Comparison of ENCODE assay signal across 1 cellular context in the genomic region with DNA sequence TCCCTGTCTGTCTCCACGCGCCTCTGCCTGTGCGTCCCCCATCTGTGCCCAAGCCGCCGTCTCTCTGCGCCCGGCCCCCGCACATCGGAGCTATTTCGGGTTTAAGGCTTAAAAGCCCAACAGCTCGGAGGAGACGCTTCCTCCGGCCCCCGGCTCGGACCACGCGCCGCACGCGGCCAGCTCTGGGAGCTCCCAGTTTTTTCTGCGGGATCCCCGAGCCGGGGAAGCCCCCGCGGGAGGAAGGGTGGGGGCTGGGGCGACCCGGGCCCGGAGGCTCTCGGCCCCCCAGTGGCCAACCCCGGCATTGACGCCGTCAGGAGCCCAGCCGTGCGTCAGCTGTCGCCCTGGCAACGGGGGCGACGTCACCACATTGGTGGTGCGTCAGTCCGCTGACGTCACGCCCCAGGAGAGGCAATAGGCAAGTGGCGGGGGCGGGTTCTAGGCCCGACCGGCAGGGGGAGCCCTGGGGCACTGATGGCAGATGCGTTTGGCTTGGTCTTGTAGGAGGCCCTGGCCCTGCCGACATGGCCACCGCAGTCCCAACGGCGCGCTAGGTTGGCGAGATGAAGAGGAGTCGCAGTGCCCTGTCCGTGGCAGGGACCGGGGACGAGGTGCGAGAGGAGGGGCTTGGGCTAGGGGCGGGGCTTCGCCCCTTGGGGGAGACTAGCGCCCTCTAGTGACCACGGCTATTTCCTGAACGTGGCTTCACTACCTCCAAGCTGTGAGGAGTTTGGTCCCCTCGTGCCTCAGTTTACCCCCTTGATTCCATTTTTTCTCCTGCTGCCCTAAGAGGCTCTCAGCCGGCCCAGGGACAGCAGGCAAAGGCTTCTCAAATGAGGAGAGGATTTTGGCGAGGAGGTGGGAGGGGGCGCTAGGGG.
A peak's percentile ranks its signal among the peaks of the same experiment; 100 is the strongest.
TF ChIP-seq lines count a peak whose summit lies in the region.

No MANE protein-coding gene starts in this region.

TF ChIP-seq in K562, 482 proteins besides CTCF, POLR2A, EP300 and RAD21 (continued from another document and continues in another):
- TF ChIP-seq, protein P1, sequence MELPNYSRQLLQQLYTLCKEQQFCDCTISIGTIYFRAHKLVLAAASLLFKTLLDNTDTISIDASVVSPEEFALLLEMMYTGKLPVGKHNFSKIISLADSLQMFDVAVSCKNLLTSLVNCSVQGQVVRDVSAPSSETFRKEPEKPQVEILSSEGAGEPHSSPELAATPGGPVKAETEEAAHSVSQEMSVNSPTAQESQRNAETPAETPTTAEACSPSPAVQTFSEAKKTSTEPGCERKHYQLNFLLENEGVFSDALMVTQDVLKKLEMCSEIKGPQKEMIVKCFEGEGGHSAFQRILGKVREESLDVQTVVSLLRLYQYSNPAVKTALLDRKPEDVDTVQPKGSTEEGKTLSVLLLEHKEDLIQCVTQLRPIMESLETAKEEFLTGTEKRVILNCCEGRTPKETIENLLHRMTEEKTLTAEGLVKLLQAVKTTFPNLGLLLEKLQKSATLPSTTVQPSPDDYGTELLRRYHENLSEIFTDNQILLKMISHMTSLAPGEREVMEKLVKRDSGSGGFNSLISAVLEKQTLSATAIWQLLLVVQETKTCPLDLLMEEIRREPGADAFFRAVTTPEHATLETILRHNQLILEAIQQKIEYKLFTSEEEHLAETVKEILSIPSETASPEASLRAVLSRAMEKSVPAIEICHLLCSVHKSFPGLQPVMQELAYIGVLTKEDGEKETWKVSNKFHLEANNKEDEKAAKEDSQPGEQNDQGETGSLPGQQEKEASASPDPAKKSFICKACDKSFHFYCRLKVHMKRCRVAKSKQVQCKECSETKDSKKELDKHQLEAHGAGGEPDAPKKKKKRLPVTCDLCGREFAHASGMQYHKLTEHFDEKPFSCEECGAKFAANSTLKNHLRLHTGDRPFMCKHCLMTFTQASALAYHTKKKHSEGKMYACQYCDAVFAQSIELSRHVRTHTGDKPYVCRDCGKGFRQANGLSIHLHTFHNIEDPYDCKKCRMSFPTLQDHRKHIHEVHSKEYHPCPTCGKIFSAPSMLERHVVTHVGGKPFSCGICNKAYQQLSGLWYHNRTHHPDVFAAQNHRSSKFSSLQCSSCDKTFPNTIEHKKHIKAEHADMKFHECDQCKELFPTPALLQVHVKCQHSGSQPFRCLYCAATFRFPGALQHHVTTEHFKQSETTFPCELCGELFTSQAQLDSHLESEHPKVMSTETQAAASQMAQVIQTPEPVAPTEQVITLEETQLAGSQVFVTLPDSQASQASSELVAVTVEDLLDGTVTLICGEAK (IDR thresholded peaks at IDR 0.05): peak; percentile 40
- TF ChIP-seq, protein P1 (CRISPR knock-in tag; IDR thresholded peaks at IDR 0.05): no peak; the same call in 1 of the 2 replicates
- TF ChIP-seq ZZZ3 (IDR thresholded peaks at IDR 0.05) (no peak), HCFC1 (IDR thresholded peaks at IDR 0.05; ENCODE audit: low read depth, low read length) (peak; percentile 54), ZFP30 (CRISPR knock-in tag; IDR thresholded peaks at IDR 0.05; ENCODE audit: borderline replicate concordance) (no peak), PYGO2 (tag; IDR thresholded peaks at IDR 0.05) (no peak), POLR2AphosphoS2 (IDR thresholded peaks at IDR 0.05; ENCODE audit: low read length) (0 out of 2 replicates have a peak, but pooled peaks have one; percentile 80), TFAM (CRISPR knock-in tag; conservative IDR thresholded peaks at IDR 0.05) (no peak), ESRRA (IDR thresholded peaks at IDR 0.05; ENCODE audit: borderline replicate concordance, low read depth) (peak; percentile 94), ZNF76 (CRISPR knock-in tag; IDR thresholded peaks at IDR 0.05; ENCODE audit: borderline replicate concordance) (no peak), EP400 (IDR thresholded peaks at IDR 0.05) (peak; percentile 87), TAF15 (IDR thresholded peaks at IDR 0.05; ENCODE audit: low read depth, low read length) (no peak), MTF1 (CRISPR knock-in tag; IDR thresholded peaks at IDR 0.05; ENCODE audit: borderline replicate concordance) (no peak), TOE1 (IDR thresholded peaks at IDR 0.05; ENCODE audit: borderline replicate concordance) (peak; percentile 86), TOE1 (CRISPR knock-in tag; IDR thresholded peaks at IDR 0.05; ENCODE audit: borderline replicate concordance, low read depth) (peak; percentile 46; the same call in 1 of the 2 replicates), ZNF445 (CRISPR knock-in tag; IDR thresholded peaks at IDR 0.05; ENCODE audit: low read depth) (no peak)
- TF ChIP-seq, protein P2, sequence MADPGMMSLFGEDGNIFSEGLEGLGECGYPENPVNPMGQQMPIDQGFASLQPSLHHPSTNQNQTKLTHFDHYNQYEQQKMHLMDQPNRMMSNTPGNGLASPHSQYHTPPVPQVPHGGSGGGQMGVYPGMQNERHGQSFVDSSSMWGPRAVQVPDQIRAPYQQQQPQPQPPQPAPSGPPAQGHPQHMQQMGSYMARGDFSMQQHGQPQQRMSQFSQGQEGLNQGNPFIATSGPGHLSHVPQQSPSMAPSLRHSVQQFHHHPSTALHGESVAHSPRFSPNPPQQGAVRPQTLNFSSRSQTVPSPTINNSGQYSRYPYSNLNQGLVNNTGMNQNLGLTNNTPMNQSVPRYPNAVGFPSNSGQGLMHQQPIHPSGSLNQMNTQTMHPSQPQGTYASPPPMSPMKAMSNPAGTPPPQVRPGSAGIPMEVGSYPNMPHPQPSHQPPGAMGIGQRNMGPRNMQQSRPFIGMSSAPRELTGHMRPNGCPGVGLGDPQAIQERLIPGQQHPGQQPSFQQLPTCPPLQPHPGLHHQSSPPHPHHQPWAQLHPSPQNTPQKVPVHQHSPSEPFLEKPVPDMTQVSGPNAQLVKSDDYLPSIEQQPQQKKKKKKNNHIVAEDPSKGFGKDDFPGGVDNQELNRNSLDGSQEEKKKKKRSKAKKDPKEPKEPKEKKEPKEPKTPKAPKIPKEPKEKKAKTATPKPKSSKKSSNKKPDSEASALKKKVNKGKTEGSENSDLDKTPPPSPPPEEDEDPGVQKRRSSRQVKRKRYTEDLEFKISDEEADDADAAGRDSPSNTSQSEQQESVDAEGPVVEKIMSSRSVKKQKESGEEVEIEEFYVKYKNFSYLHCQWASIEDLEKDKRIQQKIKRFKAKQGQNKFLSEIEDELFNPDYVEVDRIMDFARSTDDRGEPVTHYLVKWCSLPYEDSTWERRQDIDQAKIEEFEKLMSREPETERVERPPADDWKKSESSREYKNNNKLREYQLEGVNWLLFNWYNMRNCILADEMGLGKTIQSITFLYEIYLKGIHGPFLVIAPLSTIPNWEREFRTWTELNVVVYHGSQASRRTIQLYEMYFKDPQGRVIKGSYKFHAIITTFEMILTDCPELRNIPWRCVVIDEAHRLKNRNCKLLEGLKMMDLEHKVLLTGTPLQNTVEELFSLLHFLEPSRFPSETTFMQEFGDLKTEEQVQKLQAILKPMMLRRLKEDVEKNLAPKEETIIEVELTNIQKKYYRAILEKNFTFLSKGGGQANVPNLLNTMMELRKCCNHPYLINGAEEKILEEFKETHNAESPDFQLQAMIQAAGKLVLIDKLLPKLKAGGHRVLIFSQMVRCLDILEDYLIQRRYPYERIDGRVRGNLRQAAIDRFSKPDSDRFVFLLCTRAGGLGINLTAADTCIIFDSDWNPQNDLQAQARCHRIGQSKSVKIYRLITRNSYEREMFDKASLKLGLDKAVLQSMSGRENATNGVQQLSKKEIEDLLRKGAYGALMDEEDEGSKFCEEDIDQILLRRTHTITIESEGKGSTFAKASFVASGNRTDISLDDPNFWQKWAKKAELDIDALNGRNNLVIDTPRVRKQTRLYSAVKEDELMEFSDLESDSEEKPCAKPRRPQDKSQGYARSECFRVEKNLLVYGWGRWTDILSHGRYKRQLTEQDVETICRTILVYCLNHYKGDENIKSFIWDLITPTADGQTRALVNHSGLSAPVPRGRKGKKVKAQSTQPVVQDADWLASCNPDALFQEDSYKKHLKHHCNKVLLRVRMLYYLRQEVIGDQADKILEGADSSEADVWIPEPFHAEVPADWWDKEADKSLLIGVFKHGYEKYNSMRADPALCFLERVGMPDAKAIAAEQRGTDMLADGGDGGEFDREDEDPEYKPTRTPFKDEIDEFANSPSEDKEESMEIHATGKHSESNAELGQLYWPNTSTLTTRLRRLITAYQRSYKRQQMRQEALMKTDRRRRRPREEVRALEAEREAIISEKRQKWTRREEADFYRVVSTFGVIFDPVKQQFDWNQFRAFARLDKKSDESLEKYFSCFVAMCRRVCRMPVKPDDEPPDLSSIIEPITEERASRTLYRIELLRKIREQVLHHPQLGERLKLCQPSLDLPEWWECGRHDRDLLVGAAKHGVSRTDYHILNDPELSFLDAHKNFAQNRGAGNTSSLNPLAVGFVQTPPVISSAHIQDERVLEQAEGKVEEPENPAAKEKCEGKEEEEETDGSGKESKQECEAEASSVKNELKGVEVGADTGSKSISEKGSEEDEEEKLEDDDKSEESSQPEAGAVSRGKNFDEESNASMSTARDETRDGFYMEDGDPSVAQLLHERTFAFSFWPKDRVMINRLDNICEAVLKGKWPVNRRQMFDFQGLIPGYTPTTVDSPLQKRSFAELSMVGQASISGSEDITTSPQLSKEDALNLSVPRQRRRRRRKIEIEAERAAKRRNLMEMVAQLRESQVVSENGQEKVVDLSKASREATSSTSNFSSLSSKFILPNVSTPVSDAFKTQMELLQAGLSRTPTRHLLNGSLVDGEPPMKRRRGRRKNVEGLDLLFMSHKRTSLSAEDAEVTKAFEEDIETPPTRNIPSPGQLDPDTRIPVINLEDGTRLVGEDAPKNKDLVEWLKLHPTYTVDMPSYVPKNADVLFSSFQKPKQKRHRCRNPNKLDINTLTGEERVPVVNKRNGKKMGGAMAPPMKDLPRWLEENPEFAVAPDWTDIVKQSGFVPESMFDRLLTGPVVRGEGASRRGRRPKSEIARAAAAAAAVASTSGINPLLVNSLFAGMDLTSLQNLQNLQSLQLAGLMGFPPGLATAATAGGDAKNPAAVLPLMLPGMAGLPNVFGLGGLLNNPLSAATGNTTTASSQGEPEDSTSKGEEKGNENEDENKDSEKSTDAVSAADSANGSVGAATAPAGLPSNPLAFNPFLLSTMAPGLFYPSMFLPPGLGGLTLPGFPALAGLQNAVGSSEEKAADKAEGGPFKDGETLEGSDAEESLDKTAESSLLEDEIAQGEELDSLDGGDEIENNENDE (IDR thresholded peaks at IDR 0.05; ENCODE audit: low read depth, low read length): no peak
- TF ChIP-seq, protein P3, sequence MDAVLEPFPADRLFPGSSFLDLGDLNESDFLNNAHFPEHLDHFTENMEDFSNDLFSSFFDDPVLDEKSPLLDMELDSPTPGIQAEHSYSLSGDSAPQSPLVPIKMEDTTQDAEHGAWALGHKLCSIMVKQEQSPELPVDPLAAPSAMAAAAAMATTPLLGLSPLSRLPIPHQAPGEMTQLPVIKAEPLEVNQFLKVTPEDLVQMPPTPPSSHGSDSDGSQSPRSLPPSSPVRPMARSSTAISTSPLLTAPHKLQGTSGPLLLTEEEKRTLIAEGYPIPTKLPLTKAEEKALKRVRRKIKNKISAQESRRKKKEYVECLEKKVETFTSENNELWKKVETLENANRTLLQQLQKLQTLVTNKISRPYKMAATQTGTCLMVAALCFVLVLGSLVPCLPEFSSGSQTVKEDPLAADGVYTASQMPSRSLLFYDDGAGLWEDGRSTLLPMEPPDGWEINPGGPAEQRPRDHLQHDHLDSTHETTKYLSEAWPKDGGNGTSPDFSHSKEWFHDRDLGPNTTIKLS (IDR thresholded peaks at IDR 0.05; ENCODE audit: borderline replicate concordance, low read depth): peak; percentile 49; the same call in 1 of the 2 replicates
- TF ChIP-seq, protein P4, sequence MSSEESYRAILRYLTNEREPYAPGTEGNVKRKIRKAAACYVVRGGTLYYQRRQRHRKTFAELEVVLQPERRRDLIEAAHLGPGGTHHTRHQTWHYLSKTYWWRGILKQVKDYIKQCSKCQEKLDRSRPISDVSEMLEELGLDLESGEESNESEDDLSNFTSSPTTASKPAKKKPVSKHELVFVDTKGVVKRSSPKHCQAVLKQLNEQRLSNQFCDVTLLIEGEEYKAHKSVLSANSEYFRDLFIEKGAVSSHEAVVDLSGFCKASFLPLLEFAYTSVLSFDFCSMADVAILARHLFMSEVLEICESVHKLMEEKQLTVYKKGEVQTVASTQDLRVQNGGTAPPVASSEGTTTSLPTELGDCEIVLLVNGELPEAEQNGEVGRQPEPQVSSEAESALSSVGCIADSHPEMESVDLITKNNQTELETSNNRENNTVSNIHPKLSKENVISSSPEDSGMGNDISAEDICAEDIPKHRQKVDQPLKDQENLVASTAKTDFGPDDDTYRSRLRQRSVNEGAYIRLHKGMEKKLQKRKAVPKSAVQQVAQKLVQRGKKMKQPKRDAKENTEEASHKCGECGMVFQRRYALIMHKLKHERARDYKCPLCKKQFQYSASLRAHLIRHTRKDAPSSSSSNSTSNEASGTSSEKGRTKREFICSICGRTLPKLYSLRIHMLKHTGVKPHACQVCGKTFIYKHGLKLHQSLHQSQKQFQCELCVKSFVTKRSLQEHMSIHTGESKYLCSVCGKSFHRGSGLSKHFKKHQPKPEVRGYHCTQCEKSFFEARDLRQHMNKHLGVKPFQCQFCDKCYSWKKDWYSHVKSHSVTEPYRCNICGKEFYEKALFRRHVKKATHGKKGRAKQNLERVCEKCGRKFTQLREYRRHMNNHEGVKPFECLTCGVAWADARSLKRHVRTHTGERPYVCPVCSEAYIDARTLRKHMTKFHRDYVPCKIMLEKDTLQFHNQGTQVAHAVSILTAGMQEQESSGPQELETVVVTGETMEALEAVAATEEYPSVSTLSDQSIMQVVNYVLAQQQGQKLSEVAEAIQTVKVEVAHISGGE (CRISPR knock-in tag; IDR thresholded peaks at IDR 0.05): peak in 1 of 3 experiments; percentile 67; a peak in 1 of 6 replicates
